ENCODE assay signal across 9 cellular contexts in genomic region chr19:4636761-4637160, GRCh38. TPM values are rescaled to one million over a fixed set of nuclear protein-coding genes. Genes with fewer than 3 reads are reported as not detected.
DNase-seq lines count a peak whose midpoint lies in the region; ATAC-seq and TF ChIP-seq lines count a peak whose summit lies in the region.
"Had no signal": no experiment of that assay in that cellular context is flagged by ENCODE, and none has a peak within 500 bp of the region (broad histone marks: within the 10 kb centered on the region; RNA-seq: fewer than 3 reads in every experiment).

No MANE protein-coding gene starts in this region.

- no peak overlapping the region for H3K27ac ChIP-seq in SJCRH30
- no peak overlapping the region for H3K27ac ChIP-seq in fibroblast of lung (ENCODE audit: insufficient read depth, low read length)
- no peak overlapping the region for H3K27ac ChIP-seq in skeletal muscle tissue (ENCODE audit: low read depth, low read length)

- H3K36me3 ChIP-seq in SJCRH30, result no peaks in the 10 kb centered on the region
- no peaks in the 10 kb centered on the region for H3K36me3 ChIP-seq in fibroblast of lung (ENCODE audit: control insufficient read depth, insufficient read depth, low read length)
- no peaks in the 10 kb centered on the region for H3K36me3 ChIP-seq in skeletal muscle tissue (ENCODE audit: control insufficient read depth in 3 of 3, insufficient read depth in 3 of 3, low read length in 3 of 3)
- H3K36me3 ChIP-seq: SJSA1 had no signal

- no peaks in the 10 kb centered on the region for H3K9me3 Mint-ChIP-seq in activated CD4-positive, alpha-beta T cell treated with anti-CD3 and anti-CD28 coated beads, Interleukin-2, amount 10 ng/mL, durations not matched to agents 24 days and 14 days

- H3K4me3 ChIP-seq in SJCRH30, result peak overlapping the region; percentile 58
- peak overlapping the region in 2 of 4 experiments; percentile 51 to 57 for H3K4me3 ChIP-seq in fibroblast of lung (replicated peaks in 1 of 4; ENCODE audit: control extremely low read depth in 1 of 4, insufficient read depth in 1 of 4, low read depth in 3 of 4, low read length in 4 of 4)
- H3K4me3 ChIP-seq in skeletal muscle tissue (ENCODE audit: low read length in 3 of 3), result peak overlapping the region; percentile 59 to 66 (median 63)

- H3K4me1 ChIP-seq in SJCRH30 (peaks cover 19% of the 10 kb centered on the region), fibroblast of lung (ENCODE audit: control insufficient read depth, extremely low read depth, insufficient read depth, low read length) (peaks cover 23% of the 10 kb centered on the region), skeletal muscle tissue (ENCODE audit: control insufficient read depth in 3 of 3, insufficient read depth in 3 of 3, low read length in 3 of 3) (peaks cover 29 to 45% (median 32%) of the 10 kb centered on the region in 3 donors)

- no peaks in the 10 kb centered on the region for H3K27me3 ChIP-seq in SJCRH30
- H3K27me3 ChIP-seq in fibroblast of lung (ENCODE audit: control insufficient read depth, insufficient read depth, low read length), result no peaks in the 10 kb centered on the region
- H3K27me3 ChIP-seq in skeletal muscle tissue (ENCODE audit: control insufficient read depth in 3 of 3, insufficient read depth in 3 of 3, low read length in 3 of 3), result no peaks in the 10 kb centered on the region
- H3K27me3 ChIP-seq: SJSA1 had no signal

- H3K4me2 ChIP-seq in fibroblast of lung (ENCODE audit: extremely low read depth, insufficient read depth, low read length), result peak overlapping the region; percentile 92

- peaks cover 2% of the 10 kb centered on the region for H3K36me3 Mint-ChIP-seq in activated CD4-positive, alpha-beta T cell treated with anti-CD3 and anti-CD28 coated beads, Interleukin-2, amount 10 ng/mL, durations not matched to agents 24 days and 14 days (ENCODE audit: low read depth)

- peaks cover 35% of the 10 kb centered on the region for H3K4me1 Mint-ChIP-seq in activated CD4-positive, alpha-beta T cell treated with anti-CD3 and anti-CD28 coated beads, Interleukin-2, amount 10 ng/mL, durations not matched to agents 24 days and 14 days

- H3K9me3 ChIP-seq in SJCRH30 (replicated peaks) (no peaks in the 10 kb centered on the region), fibroblast of lung (ENCODE audit: control insufficient read depth, insufficient read depth, low read depth, low read length) (no peaks in the 10 kb centered on the region), skeletal muscle tissue (ENCODE audit: control insufficient read depth in 3 of 3, low read length in 3 of 3) (no peaks in the 10 kb centered on the region)
- H3K9me3 ChIP-seq: SJSA1 had no signal

- H2AFZ ChIP-seq in fibroblast of lung (ENCODE audit: low read length), result no peak overlapping the region

- intact Hi-C loops in activated CD4-positive, alpha-beta T cell treated with anti-CD3 and anti-CD28 coated beads, Interleukin-2, amount 10 ng/mL, durations not matched to agents 24 days and 14 days (cut with micrococcal nuclease), result loop anchor here (1.0 to 5.0 kb wide), 3 partner anchors 60 to 164 kb away; partner anchors contain the start of genes HDGFL2 and SEMA6B

- ATAC-seq in HG03460 (IDR thresholded peaks at IDR 0.05; ENCODE audit: unreplicated experiment), result no peak

- DNase-seq in activated CD4-positive, alpha-beta T cell treated with anti-CD3 and anti-CD28 coated beads, Interleukin-2, amount 10 ng/mL, durations not matched to agents 24 days and 14 days, result no peak
- DNase-seq in activated CD4-positive, alpha-beta T cell treated with anti-CD3 and anti-CD28 coated beads for 48 hours, result no peak
- no peak for DNase-seq in SJCRH30
- no peak for DNase-seq in fibroblast of lung (ENCODE audit: low read depth in 2 of 2)
- DNase-seq in HT-29 (ENCODE audit: low spot score), result no peak
- DNase-seq in foreskin melanocyte, result no peak

- peak overlapping the region; percentile 56 for H3K4me3 Mint-ChIP-seq in activated CD4-positive, alpha-beta T cell treated with anti-CD3 and anti-CD28 coated beads, Interleukin-2, amount 10 ng/mL, durations not matched to agents 24 days and 14 days

- H3K79me2 ChIP-seq in fibroblast of lung (ENCODE audit: control insufficient read depth, insufficient read depth, low read length), result peaks cover 3% of the 10 kb centered on the region

- no peaks in the 10 kb centered on the region for H4K20me1 ChIP-seq in fibroblast of lung (ENCODE audit: control insufficient read depth, extremely low read depth, insufficient read depth, low read length)

- H3K9ac ChIP-seq in fibroblast of lung (ENCODE audit: insufficient read depth, low read length) (no peak overlapping the region), skeletal muscle tissue (ENCODE audit: low read depth in 1 of 3, low read length in 3 of 3) (peak overlapping the region in 2 of 3 donors; percentile 37 to 80)

- H3K27me3 Mint-ChIP-seq in activated CD4-positive, alpha-beta T cell treated with anti-CD3 and anti-CD28 coated beads, Interleukin-2, amount 10 ng/mL, durations not matched to agents 24 days and 14 days, result no peaks in the 10 kb centered on the region

- no peak overlapping the region for H3K27ac Mint-ChIP-seq in activated CD4-positive, alpha-beta T cell treated with anti-CD3 and anti-CD28 coated beads, Interleukin-2, amount 10 ng/mL, durations not matched to agents 24 days and 14 days

- TF ChIP-seq CTCF in fibroblast of lung (conservative IDR thresholded peaks at IDR 0.05 in 1 of 2, IDR thresholded peaks at IDR 0.05 in 1 of 2; ENCODE audit: low read depth in 1 of 2, low read length in 2 of 2), result no peak

RNA-seq across cellular contexts. Expression of gene TNFAIP8L1, which starts 2.6 kb away (rescaled TPM):
- 12.5 and 13.5 TPM in 2 replicates for total RNA-seq in activated CD4-positive, alpha-beta T cell treated with anti-CD3 and anti-CD28 coated beads, Interleukin-2, amount 10 ng/mL, durations not matched to agents 24 days and 14 days
- total RNA-seq in SJCRH30 (2014; rRNA removed; shearing (Covaris generic)), result 8.5 and 8.8 TPM in 2 replicates
- total RNA-seq in fibroblast of lung, result 1.5 and 4.0 TPM in 2 replicates
- polyA plus RNA-seq in fibroblast of lung, result 2.3 and 3.0 TPM in 2 replicates
- 3.2 and 4.4 TPM in 2 replicates for polyA plus RNA-seq in fibroblast of lung (2012)
- polyA minus RNA-seq in fibroblast of lung (ENCODE audit: low replicate concordance), result 3.5 and 4.9 TPM in 2 replicates
- 5.7 TPM for total RNA-seq in skeletal muscle tissue
- total RNA-seq in HT-29 (2014; rRNA removed; shearing (Covaris generic)), result 6.3 TPM in 2 replicates

RNA-seq across cellular contexts. Expression of gene MYDGF, which starts 33.4 kb away (rescaled TPM):
- 85.2 and 90.8 TPM in 2 replicates for total RNA-seq in activated CD4-positive, alpha-beta T cell treated with anti-CD3 and anti-CD28 coated beads, Interleukin-2, amount 10 ng/mL, durations not matched to agents 24 days and 14 days
- total RNA-seq in SJCRH30 (2014; rRNA removed; shearing (Covaris generic)), result 71.9 and 86.8 TPM in 2 replicates
- total RNA-seq in fibroblast of lung, result 140 and 181 TPM in 2 replicates
- 167 and 190 TPM in 2 replicates for polyA plus RNA-seq in fibroblast of lung
- 303 and 376 TPM in 2 replicates for polyA plus RNA-seq in fibroblast of lung (2012)
- 108 and 137 TPM in 2 replicates for polyA minus RNA-seq in fibroblast of lung (ENCODE audit: low replicate concordance)
- 44.4 TPM for total RNA-seq in skeletal muscle tissue
- 139 and 152 TPM in 2 replicates for total RNA-seq in HT-29 (2014; rRNA removed; shearing (Covaris generic))
